In the genomic region with DNA sequence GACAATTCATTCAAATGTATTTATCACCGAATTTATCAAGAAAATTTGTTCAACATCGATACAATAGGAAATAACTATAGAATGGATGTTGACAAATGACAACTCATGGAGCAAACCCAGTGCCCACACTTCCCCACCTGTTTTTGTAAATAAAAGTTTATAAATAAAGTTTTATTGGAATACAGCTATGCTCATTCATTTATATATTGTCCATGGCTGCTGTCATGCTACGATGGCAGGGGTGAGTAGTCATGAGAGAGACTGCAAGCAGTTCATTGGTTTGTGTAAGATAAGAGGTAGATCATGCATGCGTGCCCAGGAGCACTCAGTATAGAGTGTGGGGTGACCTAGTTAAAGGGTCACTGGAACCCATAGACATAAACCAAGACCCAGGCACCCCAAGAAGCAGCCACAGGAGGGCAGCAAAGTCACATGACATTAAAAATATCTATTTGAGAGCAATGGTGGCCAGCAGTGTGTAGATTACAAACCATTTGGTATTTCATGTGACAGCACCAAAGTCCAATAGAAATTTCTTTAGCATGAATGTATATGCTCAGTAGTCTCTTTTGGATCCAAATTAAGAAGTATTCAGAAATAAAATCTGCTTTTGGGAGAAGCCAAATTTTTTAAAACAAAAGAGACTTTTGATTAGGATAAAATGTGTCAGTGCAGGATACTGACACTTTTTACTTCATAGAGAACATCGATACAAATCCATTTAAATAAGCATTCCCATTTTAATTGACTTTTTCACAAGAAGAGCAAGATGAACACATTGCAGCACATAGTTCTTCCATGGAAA, we compare ENCODE assay signal across 9 cellular contexts.
DNase-seq lines count a peak whose midpoint lies in the region; ATAC-seq and TF ChIP-seq lines count a peak whose summit lies in the region.
"Had no signal": no experiment of that assay in that cellular context is flagged by ENCODE, and none has a peak within 500 bp of the region (broad histone marks: within the 10 kb centered on the region; RNA-seq: fewer than 3 reads in every experiment).

No MANE protein-coding gene starts in this region.

- no peaks in the 10 kb centered on the region for H3K4me1 ChIP-seq in PC-3 (ENCODE audit: insufficient read depth, low read length)

- TF ChIP-seq CTCF in AG09319 (IDR thresholded peaks at IDR 0.05; ENCODE audit: low read depth, low read length) (peak; percentile 74), GM13976 (IDR thresholded peaks at IDR 0.05; ENCODE audit: borderline replicate concordance, control extremely low read depth, extremely low read depth, insufficient read depth, missing control alignments) (no peak), PC-3 (conservative IDR thresholded peaks at IDR 0.05; ENCODE audit: low read depth, low read length) (peak; percentile 75), progenitor cell of endocrine pancreas (IDR thresholded peaks at IDR 0.05; ENCODE audit: unreplicated experiment) (peak; percentile 73)

- H2AFZ ChIP-seq in PC-3 (ENCODE audit: low read length) = no peak overlapping the region

- H3K4me1 Mint-ChIP-seq in progenitor cell of endocrine pancreas (ENCODE audit: low read depth) = peaks cover 2% of the 10 kb centered on the region

- intact Hi-C loops in PC-3 (cut with micrococcal nuclease) = loop anchor here (5.0 kb wide), 1 partner anchor 1321 kb away; no protein-coding TSS in a partner anchor

- peaks cover 6% of the 10 kb centered on the region for H3K9me3 Mint-ChIP-seq in progenitor cell of endocrine pancreas (ENCODE audit: low read depth)

- in situ Hi-C loops in GM13976 (cut with MboI; ENCODE audit: low sequenced_read_pairs, unreplicated experiment) = no loop called here

- ATAC-seq in PC-3 (no peak), HG03095 (IDR thresholded peaks at IDR 0.05; ENCODE audit: unreplicated experiment) (no peak)
- ATAC-seq: left colon had no signal

- H3K27me3 ChIP-seq in PC-3 (ENCODE audit: low read length) = no peaks in the 10 kb centered on the region; the same call in 1 of the 2 replicates

- no peaks in the 10 kb centered on the region for H3K79me2 ChIP-seq in PC-3 (ENCODE audit: low read length)

- no peak for TF ChIP-seq POLR2A in erythroblast (IDR thresholded peaks at IDR 0.05; ENCODE audit: low read length)

- H3K4me3 Mint-ChIP-seq in progenitor cell of endocrine pancreas (ENCODE audit: low read depth) = no peak overlapping the region

- no peaks in the 10 kb centered on the region for H3K27me3 Mint-ChIP-seq in progenitor cell of endocrine pancreas

- no peaks in the 10 kb centered on the region for H3F3A ChIP-seq in PC-3 (ENCODE audit: low read length, unreplicated experiment)

- H3K27ac ChIP-seq in PC-3 (ENCODE audit: low read length) = no peak overlapping the region

- peaks cover 1% of the 10 kb centered on the region for H3K36me3 Mint-ChIP-seq in progenitor cell of endocrine pancreas (ENCODE audit: insufficient read depth)

- H3K9ac ChIP-seq in PC-3 (ENCODE audit: low read length) = no peak overlapping the region

- DNase-seq in AG09319 (ENCODE audit: extremely low read depth, low read depth) = no peak
- peak; percentile 7 for DNase-seq in GM13976 (ENCODE audit: low spot score)
- DNase-seq in PC-3 = peak; percentile 69
- peak; percentile 5 to 36 for DNase-seq in erythroblast (lab: John Stamatoyannopoulos, UW)
- DNase-seq in progenitor cell of endocrine pancreas (ENCODE audit: low spot score, unreplicated experiment) = peak; percentile 53
- no peak for DNase-seq in NCI-H1048 (lab: John Stamatoyannopoulos, UW)
- no peak for DNase-seq in stimulated activated naive CD4-positive, alpha-beta T cell treated with Interleukin-2 at 50 U/mL for 16 hours (lab: John Stamatoyannopoulos, UW)

- POLR2A ChIA-PET in PC-3 (lab: Charles Lee; ENCODE audit: unreplicated experiment) = no interaction called here

- no peak overlapping the region for H3K27ac Mint-ChIP-seq in progenitor cell of endocrine pancreas

- CTCF ChIA-PET in PC-3 (lab: Charles Lee) = no interaction called here

- no peaks in the 10 kb centered on the region for H3K9me3 ChIP-seq in PC-3 (ENCODE audit: low read length)

- H3K4me2 ChIP-seq in PC-3 (ENCODE audit: low read length) = no peak overlapping the region

- no peaks in the 10 kb centered on the region for H3K9me2 ChIP-seq in PC-3 (replicated peaks; ENCODE audit: low read length)

- no peaks in the 10 kb centered on the region for H4K20me1 ChIP-seq in PC-3 (ENCODE audit: low read length)

- no peak overlapping the region for H3K4me3 ChIP-seq in PC-3 (ENCODE audit: low read length)

- no TSS peak for BruUV-seq in PC-3 (replicated peaks; lab: Mats Ljungman, UMichigan)

- H3K36me3 ChIP-seq in PC-3 (ENCODE audit: low read depth, low read length) = no peaks in the 10 kb centered on the region

Comparison
In these comparisons a context has a peak if more than half of its experiments do, and no peak if none do; other contexts are left out.
1. DNase-seq: peak in GM13976 (single experiment), PC-3 (single experiment), erythroblast (2 of 2) and progenitor cell of endocrine pancreas (single experiment); none in AG09319 (single experiment), NCI-H1048 (single experiment) and stimulated activated naive CD4-positive, alpha-beta T cell treated with Interleukin-2 at 50 U/mL for 16 hours (single experiment).